ENCODE assay signal across 1 cellular context in genomic region chr12:9365296-9365695, GRCh38.
TF ChIP-seq lines count a peak whose summit lies in the region.

No MANE protein-coding gene starts in this region.

TF ChIP-seq in GM12878, 131 proteins besides CTCF, POLR2A, EP300 and RAD21 (continued from another document):
- TF ChIP-seq REST (IDR thresholded peaks at IDR 0.05; ENCODE audit: low read depth, low read length): no peak
- no peak for TF ChIP-seq LARP7 (IDR thresholded peaks at IDR 0.05)
- no peak for TF ChIP-seq CHD4 (IDR thresholded peaks at IDR 0.05)
- TF ChIP-seq POU2F2 (IDR thresholded peaks at IDR 0.05; ENCODE audit: borderline replicate concordance, low read depth, low read length): no peak
- TF ChIP-seq SREBF2 (IDR thresholded peaks at IDR 0.05; ENCODE audit: low read length): no peak
- no peak for TF ChIP-seq IKZF1 (conservative IDR thresholded peaks at IDR 0.05)
- TF ChIP-seq NRF1 (conservative IDR thresholded peaks at IDR 0.05; ENCODE audit: low read depth, low read length): no peak
- TF ChIP-seq SKIL (IDR thresholded peaks at IDR 0.05; ENCODE audit: low read depth, poor library complexity, severe bottlenecking): no peak
- no peak for TF ChIP-seq BCL3 (IDR thresholded peaks at IDR 0.05; ENCODE audit: borderline replicate concordance, insufficient read depth, low read depth, low read length, poor library complexity, severe bottlenecking)
- TF ChIP-seq TAF1 (IDR thresholded peaks at IDR 0.05; ENCODE audit: borderline replicate concordance, low read depth, low read length): no peak
- TF ChIP-seq ZBTB4 (CRISPR knock-in tag; IDR thresholded peaks at IDR 0.05): no peak
- no peak for TF ChIP-seq RCOR1 (conservative IDR thresholded peaks at IDR 0.05; ENCODE audit: low read depth, low read length)
- no peak for TF ChIP-seq RBBP5 (conservative IDR thresholded peaks at IDR 0.05)
